ENCODE assay signal across 21 cellular contexts in genomic region chr12:62267026-62267425, GRCh38. TPM values are rescaled to one million over a fixed set of nuclear protein-coding genes. Genes with fewer than 3 reads are reported as not detected.
DNase-seq lines count a peak whose midpoint lies in the region; ATAC-seq, FAIRE-seq and TF ChIP-seq lines count a peak whose summit lies in the region.
"Had no signal": no experiment of that assay in that cellular context is flagged by ENCODE, and none has a peak within 500 bp of the region (broad histone marks: within the 10 kb centered on the region; RNA-seq: fewer than 3 reads in every experiment).

No MANE protein-coding gene starts in this region.

- no peak overlapping the region for H3K4me3 ChIP-seq in cardiac muscle cell
- no peak overlapping the region for H3K4me3 ChIP-seq in OCI-LY3 (ENCODE audit: low read length)
- no peak overlapping the region for H3K4me3 ChIP-seq in K562
- no peak overlapping the region for H3K4me3 ChIP-seq in small intestine (ENCODE audit: low read depth in 1 of 2, low read length in 2 of 2)
- H3K4me3 ChIP-seq in PC-9, result no peak overlapping the region
- H3K4me3 ChIP-seq: body of pancreas, colonic mucosa, left lung had no signal

- POLR2A ChIA-PET in K562 (lab: Yijun Ruan, JAX), result interaction anchor here (2.6 kb wide), 1 partner anchor 8 kb away, joined by 20 read pairs; the partner anchor contains the start of gene USP15
- POLR2A ChIA-PET in PC-9 (lab: Charles Lee; ENCODE audit: unreplicated experiment), result no interaction called here

- H3K27ac Mint-ChIP-seq in type B pancreatic cell (peak overlapping the region; percentile 6), glutamatergic neuron (ENCODE audit: unreplicated experiment) (no peak overlapping the region)

- FAIRE-seq in K562 (lab: Jason Lieb, UNC) (no peak), small intestine (lab: Jason Lieb, UNC) (no peak)

- H3K4me3 Mint-ChIP-seq in type B pancreatic cell (no peak overlapping the region), glutamatergic neuron (ENCODE audit: unreplicated experiment) (no peak overlapping the region)
- H3K4me3 Mint-ChIP-seq: activated CD4-positive, alpha-beta memory T cell treated with anti-CD3 and anti-CD28 coated beads, Interleukin-2, amount 10 ng/mL, durations not matched to agents 7 days and 5 days had no signal

- no peaks in the 10 kb centered on the region for H3K9me2 ChIP-seq in PC-9 (ENCODE audit: insufficient read depth)

- no peak for TF ChIP-seq RAD21 in K562 (CRISPR knock-in tag; conservative IDR thresholded peaks at IDR 0.05 in 1 of 2, IDR thresholded peaks at IDR 0.05 in 1 of 2)

- H3K36me3 ChIP-seq in cardiac muscle cell (no peaks in the 10 kb centered on the region), OCI-LY3 (replicated peaks; ENCODE audit: low read depth, low read length) (no peaks in the 10 kb centered on the region), K562 (ENCODE audit: control insufficient read depth, insufficient read depth, low read length) (peaks cover 47% of the 10 kb centered on the region), small intestine (ENCODE audit: control insufficient read depth in 2 of 2, insufficient read depth in 2 of 2, low read length in 2 of 2) (peaks cover 0 to 1% of the 10 kb centered on the region in 2 donors), PC-9 (ENCODE audit: low read depth) (no peaks in the 10 kb centered on the region)
- H3K36me3 ChIP-seq: colonic mucosa, left lung had no signal

- H3K9me3 ChIP-seq in cardiac muscle cell (ENCODE audit: low read depth) (no peaks in the 10 kb centered on the region), OCI-LY3 (ENCODE audit: insufficient read depth, low read length) (no peaks in the 10 kb centered on the region), K562 (replicated peaks; ENCODE audit: control insufficient read depth, insufficient read depth, low read depth, low read length) (no peaks in the 10 kb centered on the region), small intestine (ENCODE audit: control insufficient read depth, low read depth) (no peaks in the 10 kb centered on the region), PC-9 (ENCODE audit: insufficient read depth, low read depth) (no peaks in the 10 kb centered on the region)
- H3K9me3 ChIP-seq: body of pancreas, colonic mucosa, left lung had no signal

- intact Hi-C loops in Right ventricle myocardium inferior (cut with DNase I), result no loop called here
- intact Hi-C loops in K562 (cut with micrococcal nuclease), result loop anchor here (10.0 kb wide), 1 partner anchor 338 kb away; no protein-coding TSS in a partner anchor
- intact Hi-C loops in PC-9 (cut with micrococcal nuclease; ENCODE audit: unreplicated experiment), result loop anchor here (10.0 kb wide), 1 partner anchor 198 kb away; the partner anchor contains the start of gene MON2

- no peaks in the 10 kb centered on the region for H3K9me1 ChIP-seq in K562 (ENCODE audit: control insufficient read depth, insufficient read depth, low read length)

- H3K27ac ChIP-seq in cardiac muscle cell (peak overlapping the region; percentile 68), OCI-LY3 (ENCODE audit: low read length) (peak overlapping the region; percentile 37), K562 (ENCODE audit: extremely low read depth, low read depth, low read length) (peak overlapping the region; percentile 36; the same call in 2 of the 3 replicates), small intestine (ENCODE audit: low read depth in 1 of 2, low read length in 1 of 2) (no peak overlapping the region), PC-9 (no peak overlapping the region)
- H3K27ac ChIP-seq: colonic mucosa had no signal

- H3K4me2 ChIP-seq in OCI-LY3 (ENCODE audit: low read length) (peak overlapping the region; percentile 40), K562 (ENCODE audit: insufficient read depth, low read length) (peak overlapping the region; percentile 14; the same call in 1 of the 2 replicates), PC-9 (no peak overlapping the region)

- H3K9me3 Mint-ChIP-seq in type B pancreatic cell (no peaks in the 10 kb centered on the region), glutamatergic neuron (ENCODE audit: unreplicated experiment) (no peaks in the 10 kb centered on the region)
- H3K9me3 Mint-ChIP-seq: activated CD4-positive, alpha-beta memory T cell treated with anti-CD3 and anti-CD28 coated beads, Interleukin-2, amount 10 ng/mL, durations not matched to agents 7 days and 5 days had no signal

- H3K4me1 ChIP-seq in cardiac muscle cell (ENCODE audit: low read depth) (peaks cover 35% of the 10 kb centered on the region), OCI-LY3 (ENCODE audit: low read length) (peaks cover 58% of the 10 kb centered on the region), K562 (replicated peaks in 1 of 2; ENCODE audit: control insufficient read depth in 2 of 2, insufficient read depth in 2 of 2, low read length in 2 of 2) (peaks cover 6 to 44% of the 10 kb centered on the region in 2 experiments; a peak in 4 of 5 replicates), small intestine (ENCODE audit: control insufficient read depth in 2 of 2, insufficient read depth in 1 of 2, low read depth in 1 of 2, low read length in 1 of 2) (peaks cover 3 to 9% of the 10 kb centered on the region in 2 donors), PC-9 (replicated peaks; ENCODE audit: insufficient read depth) (peaks cover 14% of the 10 kb centered on the region; the same call in 1 of the 2 replicates)

- no peak overlapping the region for H2AFZ ChIP-seq in OCI-LY3 (ENCODE audit: low read depth, low read length)
- no peak overlapping the region for H2AFZ ChIP-seq in K562 (ENCODE audit: low read depth, low read length)
- no peak overlapping the region for H2AFZ ChIP-seq in PC-9

- no peak for TF ChIP-seq EP300 in K562 (IDR thresholded peaks at IDR 0.05; ENCODE audit: low read length)

- CTCF ChIA-PET in K562 (lab: Yijun Ruan, JAX; ENCODE audit: low intra/inter-chr PET ratio), result no interaction called here
- CTCF ChIA-PET in PC-9 (lab: Charles Lee), result no interaction called here

- H3K27me3 ChIP-seq in cardiac muscle cell (no peaks in the 10 kb centered on the region), OCI-LY3 (ENCODE audit: low read depth, low read length) (no peaks in the 10 kb centered on the region), K562 (ENCODE audit: control insufficient read depth in 2 of 2, insufficient read depth in 2 of 2, low read length in 2 of 2) (no peaks in the 10 kb centered on the region), small intestine (ENCODE audit: control insufficient read depth in 2 of 2, insufficient read depth in 2 of 2, low read length in 2 of 2) (no peaks in the 10 kb centered on the region), PC-9 (ENCODE audit: insufficient read depth, low read depth) (no peaks in the 10 kb centered on the region)
- H3K27me3 ChIP-seq: body of pancreas, colonic mucosa, left lung had no signal

- no peak for TF ChIP-seq CTCF in cardiac muscle cell (IDR thresholded peaks at IDR 0.05; ENCODE audit: low read depth, low read length)
- no peak for TF ChIP-seq CTCF in OCI-LY3 (IDR thresholded peaks at IDR 0.05; ENCODE audit: low read depth, low read length)
- TF ChIP-seq CTCF in K562 (IDR thresholded peaks at IDR 0.05 in 2 of 3, conservative IDR thresholded peaks at IDR 0.05 in 1 of 3; ENCODE audit: insufficient read depth in 2 of 3, low read depth in 1 of 3, low read length in 3 of 3), result no peak
- TF ChIP-seq CTCF in type B pancreatic cell (conservative IDR thresholded peaks at IDR 0.05), result no peak
- no peak for TF ChIP-seq CTCF in glutamatergic neuron (IDR thresholded peaks at IDR 0.05; ENCODE audit: partially characterized antibody, unreplicated experiment)
- TF ChIP-seq CTCF in PC-9 (conservative IDR thresholded peaks at IDR 0.05), result no peak

- ATAC-seq in Right ventricle myocardium inferior, result no peak
- ATAC-seq in K562, result no peak
- ATAC-seq: body of pancreas, left lung had no signal

- BruUV-seq in K562 (replicated peaks; lab: Mats Ljungman, UMichigan) (no TSS peak), PC-9 (replicated peaks; lab: Mats Ljungman, UMichigan) (no TSS peak)

- in situ Hi-C loops in K562 (cut with MboI), result no loop called here

- H3K4me1 Mint-ChIP-seq in type B pancreatic cell (ENCODE audit: unreplicated experiment) (peaks cover 32% of the 10 kb centered on the region), glutamatergic neuron (ENCODE audit: low read depth, unreplicated experiment) (peaks cover 9% of the 10 kb centered on the region)

- H4K20me1 ChIP-seq in OCI-LY3 (ENCODE audit: insufficient read depth, low read length), result peaks cover 84% of the 10 kb centered on the region
- peaks cover 28% of the 10 kb centered on the region; the same call in 1 of the 2 replicates for H4K20me1 ChIP-seq in K562 (replicated peaks; ENCODE audit: control insufficient read depth, insufficient read depth, low read length)
- H4K20me1 ChIP-seq in PC-9 (ENCODE audit: insufficient read depth), result peaks cover 30% of the 10 kb centered on the region

- DNase-seq in cardiac muscle cell (ENCODE audit: low read depth in 1 of 2, low spot score in 1 of 2), result no peak
- DNase-seq in Right ventricle myocardium inferior (ENCODE audit: missing footprints), result no peak
- no peak for DNase-seq in K562 (ENCODE audit: extremely low read depth in 1 of 4, low spot score in 3 of 4)
- DNase-seq in type B pancreatic cell (ENCODE audit: extremely low spot score, unreplicated experiment), result no peak
- DNase-seq in glutamatergic neuron, result no peak
- DNase-seq in small intestine, result no peak
- no peak for DNase-seq in PC-9
- DNase-seq: activated CD4-positive, alpha-beta memory T cell treated with anti-CD3 and anti-CD28 coated beads, Interleukin-2, amount 10 ng/mL, durations not matched to agents 7 days and 5 days; activated effector memory CD4-positive, alpha-beta T cell treated with Interleukin-2 at 50 U/mL for 16 hours; body of pancreas; colonic mucosa; head of caudate nucleus; Karpas-422; left lung; NCI-H1105; NCI-H2081; NCI-H446 treated with DMSO at 0.1 percent for 48 hours; NK-92 treated with Interleukin-12 subunit alpha and Interleukin-12 subunit beta, amount 100 ng/mL, for 24 hours; RPMI8226; stimulated activated CD8-positive, alpha-beta memory T cell treated with anti-CD3 and anti-CD28 coated beads, Interleukin-4, amount 100 ng/mL, for 48 hours had no signal

- no peaks in the 10 kb centered on the region for H3K36me3 Mint-ChIP-seq in type B pancreatic cell
- no peaks in the 10 kb centered on the region for H3K36me3 Mint-ChIP-seq in glutamatergic neuron (ENCODE audit: unreplicated experiment)

- no peaks in the 10 kb centered on the region for H3K27me3 Mint-ChIP-seq in type B pancreatic cell
- no peaks in the 10 kb centered on the region for H3K27me3 Mint-ChIP-seq in glutamatergic neuron (ENCODE audit: unreplicated experiment)
- H3K27me3 Mint-ChIP-seq: activated CD4-positive, alpha-beta memory T cell treated with anti-CD3 and anti-CD28 coated beads, Interleukin-2, amount 10 ng/mL, durations not matched to agents 7 days and 5 days had no signal

- H3F3A ChIP-seq in PC-9 (ENCODE audit: insufficient read depth, low read depth), result peaks cover 6% of the 10 kb centered on the region; the same call in 1 of the 2 replicates

- no peak overlapping the region for H3K9ac ChIP-seq in OCI-LY3 (ENCODE audit: low read length)
- H3K9ac ChIP-seq in K562 (ENCODE audit: insufficient read depth in 1 of 2, low read depth in 2 of 2, low read length in 2 of 2), result peak overlapping the region in 1 of 2 experiments; percentile 27; a peak in 1 of 4 replicates

- TF ChIP-seq POLR2A in K562 (conservative IDR thresholded peaks at IDR 0.05), result no peak

- H3K79me2 ChIP-seq in OCI-LY3 (ENCODE audit: low read length) (peaks cover 100% of the 10 kb centered on the region), K562 (ENCODE audit: control insufficient read depth, insufficient read depth, low read length) (peaks cover 100% of the 10 kb centered on the region), PC-9 (ENCODE audit: low read depth) (peaks cover 100% of the 10 kb centered on the region)

- 37% methylated on average over 2 of the region's 2 CpGs for WGBS in K562 (ENCODE audit: insufficient coverage, low coverage, missing lambda C conversion rate)
- 90 to 91% (median 91%) methylated on average over 2 of the region's 2 CpGs for WGBS in small intestine, 3 donors

RNA-seq across cellular contexts. Expression of gene USP15, which starts 6.8 kb away (rescaled TPM):
- total RNA-seq in cardiac muscle cell (26.4 and 51.0 TPM in 2 replicates), Right ventricle myocardium inferior (50.7 TPM), K562 (2014; rRNA removed) (131 and 140 TPM in 2 replicates), K562 (2014; rRNA removed; fragmentation: Illumina TruSeq; extraction: Trizol) (272 and 284 TPM in 2 replicates), K562 (2015; rRNA removed; fragmentation: Illumina TruSeq; extraction: Trizol) (155 and 174 TPM in 2 replicates), K562 (2021) (184 and 189 TPM in 2 replicates), type B pancreatic cell (ENCODE audit: low replicate concordance) (43.2 and 47.5 TPM in 2 replicates), glutamatergic neuron (ENCODE audit: unreplicated experiment) (74.4 TPM), PC-9 (2021) (25.0 and 25.8 TPM in 2 replicates)
- polyA plus RNA-seq in cardiac muscle cell (39.9 and 47.8 TPM in 2 replicates), K562 (2011; rRNA removed) (175 and 204 TPM in 2 replicates), K562 (2014; fragmentation: Illumina TruSeq; extraction: Trizol) (152 and 177 TPM in 2 replicates), K562 (2014; fragmentation: Nextera tagmentation; extraction: Ambion mirVana) (100 to 1,000 TPM; 182 to 253 TPM), K562 (2014; rRNA removed) (123 and 140 TPM in 2 replicates), small intestine (10 to 100 TPM; 33.9 to 60.8 (median 54.6) TPM)
- 187 and 674 TPM in 2 replicates for total RNA-seq in K562 (2011; cell fraction: chromatin; rRNA removed; ENCODE audit: low replicate concordance)
- total RNA-seq in K562 (2011; cell fraction: nucleolus; rRNA removed), result 113 and 135 TPM in 2 replicates
- 225 and 292 TPM in 2 replicates for total RNA-seq in K562 (2011; cell fraction: nucleoplasm; rRNA removed)
- 29.1 and 75.2 TPM in 2 replicates for polyA plus RNA-seq in K562 (2011; cell fraction: cytosol; rRNA removed)
- polyA plus RNA-seq in K562 (2011; cell fraction: nucleus; rRNA removed), result 218 and 401 TPM in 2 replicates
- polyA plus RNA-seq in K562 (2012), result 92.9 and 182 TPM in 2 replicates
- 720 and 762 TPM in 2 replicates for polyA minus RNA-seq in K562 (2011; rRNA and poly(A)+ RNA removed)
- polyA minus RNA-seq in K562 (2011; cell fraction: cytosol; rRNA and poly(A)+ RNA removed), result 52.1 and 62.0 TPM in 2 replicates
- polyA minus RNA-seq in K562 (2011; cell fraction: nucleus; rRNA and poly(A)+ RNA removed), result 408 and 684 TPM in 2 replicates

Comparison
In these comparisons a context has a peak if more than half of its experiments do, and no peak if none do; other contexts are left out.
1. H3K27ac ChIP-seq: peak in cardiac muscle cell (single experiment), OCI-LY3 (single experiment) and K562 (single experiment); none in small intestine (0 of 2) and PC-9 (single experiment).